ENCODE assay signal across 30 cellular contexts in the genomic region with DNA sequence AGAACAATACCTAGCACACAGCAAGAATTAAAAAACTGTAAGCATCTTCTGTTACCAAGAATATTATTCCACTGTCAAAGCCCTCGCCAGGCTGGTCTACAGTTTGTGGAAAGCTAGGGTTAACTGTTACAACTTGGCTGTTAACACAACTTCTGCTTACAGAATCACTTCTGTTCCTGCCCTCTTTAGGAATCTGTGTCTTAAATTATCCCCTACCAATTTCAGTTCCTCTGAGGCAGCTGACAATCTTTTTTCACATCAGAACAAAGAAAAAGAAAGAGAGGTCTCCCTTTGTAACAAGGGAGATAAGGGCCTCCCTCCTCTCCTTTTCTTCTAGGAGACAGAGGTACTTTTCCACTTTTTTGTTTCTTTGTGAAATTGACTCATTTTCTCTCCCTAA.
DNase-seq lines count a peak whose midpoint lies in the region; TF ChIP-seq lines count a peak whose summit lies in the region.
"Had no signal": no experiment of that assay in that cellular context is flagged by ENCODE, and none has a peak within 500 bp of the region (broad histone marks: within the 10 kb centered on the region; RNA-seq: fewer than 3 reads in every experiment).

No MANE protein-coding gene starts in this region.

- 60 to 100% methylated on average over 1 of the region's 1 CpG for WGBS in transverse colon (ENCODE audit: low coverage in 1 of 2), 2 donors

- H3K9ac ChIP-seq in OCI-LY3 (ENCODE audit: low read length): no peak overlapping the region
- H3K9ac ChIP-seq: parathyroid adenoma had no signal

- H3K4me2 ChIP-seq in OCI-LY3 (ENCODE audit: low read length): peak overlapping the region; percentile 46

- H3K27me3 Mint-ChIP-seq in activated T-helper 2 cell treated with anti-CD3 and anti-CD28 coated beads, Interferon-gamma antibody, Interleukin-2, Interleukin-4, amounts not matched to agents 10 μg/mL and 5 μg/mL and 100 μg/mL, durations not matched to agents 14 hours and 24 hours and 36 hours (ENCODE audit: low read depth): peaks cover 21% of the 10 kb centered on the region

- in situ Hi-C loops in transverse colon (cut with MboI; ENCODE audit: low pct_ligation_motif_present in 1 of 4, low pct_unique_long_range_greater_than_20kb in 1 of 4, low sequenced_read_pairs in 3 of 4): no loop called here

- no peak overlapping the region for H2AFZ ChIP-seq in OCI-LY3 (ENCODE audit: low read depth, low read length)
- H2AFZ ChIP-seq: parathyroid adenoma had no signal

- H3K9me3 ChIP-seq in OCI-LY3 (ENCODE audit: insufficient read depth, low read length) (no peaks in the 10 kb centered on the region), transverse colon (no peaks in the 10 kb centered on the region)
- H3K9me3 ChIP-seq: HAP-1, tibial artery had no signal

- peaks cover 42% of the 10 kb centered on the region for H3K27me3 ChIP-seq in OCI-LY3 (ENCODE audit: low read depth, low read length)
- no peaks in the 10 kb centered on the region for H3K27me3 ChIP-seq in transverse colon
- H3K27me3 ChIP-seq: foreskin keratinocyte, tibial artery had no signal

- DNase-seq in SIG-M5 treated with dmso at 0.1 percent for 504 hours (lab: John Stamatoyannopoulos, UW; ENCODE audit: unreplicated experiment) (peak; percentile 32), SIG-M5 (lab: John Stamatoyannopoulos, UW) (no peak), medulla oblongata (ENCODE audit: extremely low spot score) (peak; percentile 75), hepatic stellate cell (ENCODE audit: low spot score) (no peak), transverse colon (no peak)
- no peak for DNase-seq in activated T-helper 2 cell treated with anti-CD3 and anti-CD28 coated beads, Interferon-gamma antibody, Interleukin-2, Interleukin-4, amounts not matched to agents 10 μg/mL and 5 μg/mL and 100 μg/mL, durations not matched to agents 14 hours and 24 hours and 36 hours (ENCODE audit: low spot score)
- no peak for DNase-seq in stimulated activated CD4-positive, alpha-beta T cell treated with anti-CD3 and anti-CD28 coated beads, Interleukin-4, amount 100 ng/mL, for 4 hours
- DNase-seq: activated CD4-positive, alpha-beta T cell treated with anti-CD3 and anti-CD28 coated beads for 36 hours; activated CD8-positive, alpha-beta memory T cell treated with anti-CD3 and anti-CD28 coated beads for 24 hours; activated naive CD4-positive, alpha-beta T cell; activated T-cell treated with anti-CD3 and anti-CD28 coated beads, Interleukin-2, amount 50 U/mL, for 24 hours; AML-193; COR-L47; DMS79; effector memory CD8-positive, alpha-beta T cell; foreskin keratinocyte; GF-D8; Kasumi-1; NCI-H1105; NCI-H2029 treated with DMSO at 0.1 percent for 48 hours; NCI-H226; NCI-H748 treated with DMSO at 0.1 percent for 48 hours; stimulated activated naive CD8-positive, alpha-beta T cell treated with anti-CD3 and anti-CD28 coated beads, Interleukin-15, amount 100 ng/mL, for 72 hours; tibial artery had no signal

- H3K4me3 ChIP-seq in OCI-LY3 (ENCODE audit: low read length): no peak overlapping the region
- H3K4me3 ChIP-seq in transverse colon: no peak overlapping the region
- H3K4me3 ChIP-seq: HAP-1, tibial artery had no signal

- H3K27ac Mint-ChIP-seq in activated T-helper 2 cell treated with anti-CD3 and anti-CD28 coated beads, Interferon-gamma antibody, Interleukin-2, Interleukin-4, amounts not matched to agents 10 μg/mL and 5 μg/mL and 100 μg/mL, durations not matched to agents 14 hours and 24 hours and 36 hours: no peak overlapping the region
- H3K27ac Mint-ChIP-seq: activated CD4-positive, alpha-beta T cell treated with anti-CD3 and anti-CD28 coated beads for 36 hours; activated T-cell treated with anti-CD3 and anti-CD28 coated beads, Interleukin-2, amount 50 U/mL, for 24 hours; brain; effector memory CD8-positive, alpha-beta T cell; natural killer cell treated with Interleukin-12 subunit alpha and Interleukin-12 subunit beta and Interleukin-15 and Interleukin-18, amount 100 ng/mL, for 72 hours; stimulated activated naive CD8-positive, alpha-beta T cell treated with anti-CD3 and anti-CD28 coated beads, Interleukin-15, amount 100 ng/mL, for 72 hours; T-helper 1 cell treated with Interleukin-12 subunit alpha and Interleukin-12 subunit beta and Interleukin-4 antibody, amounts not matched to agents 30 μg/mL and 1 μg/mL, for 36 hours had no signal

- no peaks in the 10 kb centered on the region for H3K9me3 Mint-ChIP-seq in activated T-helper 2 cell treated with anti-CD3 and anti-CD28 coated beads, Interferon-gamma antibody, Interleukin-2, Interleukin-4, amounts not matched to agents 10 μg/mL and 5 μg/mL and 100 μg/mL, durations not matched to agents 14 hours and 24 hours and 36 hours
- H3K9me3 Mint-ChIP-seq: activated T-cell treated with anti-CD3 and anti-CD28 coated beads, Interleukin-2, amount 50 U/mL, for 24 hours; natural killer cell treated with Interleukin-12 subunit alpha and Interleukin-12 subunit beta and Interleukin-15 and Interleukin-18, amount 100 ng/mL, for 72 hours; stimulated activated naive CD8-positive, alpha-beta T cell treated with anti-CD3 and anti-CD28 coated beads, Interleukin-15, amount 100 ng/mL, for 72 hours; T-helper 1 cell treated with Interleukin-12 subunit alpha and Interleukin-12 subunit beta and Interleukin-4 antibody, amounts not matched to agents 30 μg/mL and 1 μg/mL, for 36 hours had no signal

- no peaks in the 10 kb centered on the region for H3K4me1 Mint-ChIP-seq in activated T-helper 2 cell treated with anti-CD3 and anti-CD28 coated beads, Interferon-gamma antibody, Interleukin-2, Interleukin-4, amounts not matched to agents 10 μg/mL and 5 μg/mL and 100 μg/mL, durations not matched to agents 14 hours and 24 hours and 36 hours (ENCODE audit: low read depth)
- H3K4me1 Mint-ChIP-seq: stimulated activated naive CD8-positive, alpha-beta T cell treated with anti-CD3 and anti-CD28 coated beads, Interleukin-15, amount 100 ng/mL, for 72 hours had no signal

- H4K20me1 ChIP-seq in OCI-LY3 (ENCODE audit: insufficient read depth, low read length): no peaks in the 10 kb centered on the region

- no peak overlapping the region for H3K4me3 Mint-ChIP-seq in activated T-helper 2 cell treated with anti-CD3 and anti-CD28 coated beads, Interferon-gamma antibody, Interleukin-2, Interleukin-4, amounts not matched to agents 10 μg/mL and 5 μg/mL and 100 μg/mL, durations not matched to agents 14 hours and 24 hours and 36 hours (ENCODE audit: low read depth)
- H3K4me3 Mint-ChIP-seq: activated CD4-positive, alpha-beta T cell treated with anti-CD3 and anti-CD28 coated beads for 36 hours; activated T-cell treated with anti-CD3 and anti-CD28 coated beads, Interleukin-2, amount 50 U/mL, for 24 hours; brain; effector memory CD8-positive, alpha-beta T cell; natural killer cell treated with Interleukin-12 subunit alpha and Interleukin-12 subunit beta and Interleukin-15 and Interleukin-18, amount 100 ng/mL, for 72 hours; stimulated activated naive CD8-positive, alpha-beta T cell treated with anti-CD3 and anti-CD28 coated beads, Interleukin-15, amount 100 ng/mL, for 72 hours; T-helper 1 cell treated with Interleukin-12 subunit alpha and Interleukin-12 subunit beta and Interleukin-4 antibody, amounts not matched to agents 30 μg/mL and 1 μg/mL, for 36 hours had no signal

- TF ChIP-seq CTCF in OCI-LY3 (IDR thresholded peaks at IDR 0.05; ENCODE audit: low read depth, low read length) (no peak), transverse colon (IDR thresholded peaks at IDR 0.05) (no peak)

- no peaks in the 10 kb centered on the region for H3K79me2 ChIP-seq in OCI-LY3 (ENCODE audit: low read length)
- H3K79me2 ChIP-seq: parathyroid adenoma had no signal

- TF ChIP-seq EP300 in transverse colon (IDR thresholded peaks at IDR 0.05; ENCODE audit: low read depth): no peak

- H3K27ac ChIP-seq in OCI-LY3 (ENCODE audit: low read length): no peak overlapping the region
- H3K27ac ChIP-seq in transverse colon: no peak overlapping the region
- H3K27ac ChIP-seq: foreskin keratinocyte, parathyroid adenoma, tibial artery had no signal

- H3K36me3 Mint-ChIP-seq in activated T-helper 2 cell treated with anti-CD3 and anti-CD28 coated beads, Interferon-gamma antibody, Interleukin-2, Interleukin-4, amounts not matched to agents 10 μg/mL and 5 μg/mL and 100 μg/mL, durations not matched to agents 14 hours and 24 hours and 36 hours (ENCODE audit: low read depth): no peaks in the 10 kb centered on the region
- H3K36me3 Mint-ChIP-seq: brain; natural killer cell treated with Interleukin-12 subunit alpha and Interleukin-12 subunit beta and Interleukin-15 and Interleukin-18, amount 100 ng/mL, for 72 hours had no signal

- H3K4me1 ChIP-seq in OCI-LY3 (ENCODE audit: low read length) (peaks cover 13% of the 10 kb centered on the region), transverse colon (peaks cover 0 to 10% (median 0%) of the 10 kb centered on the region in 4 donors)
- H3K4me1 ChIP-seq: foreskin keratinocyte, parathyroid adenoma had no signal

- H3K36me3 ChIP-seq in OCI-LY3 (replicated peaks; ENCODE audit: low read depth, low read length) (no peaks in the 10 kb centered on the region), transverse colon (no peaks in the 10 kb centered on the region)
- H3K36me3 ChIP-seq: HAP-1, tibial artery had no signal

- no peak for TF ChIP-seq POLR2A in transverse colon (IDR thresholded peaks at IDR 0.05)

- intact Hi-C loops in activated T-helper 2 cell treated with anti-CD3 and anti-CD28 coated beads, Interferon-gamma antibody, Interleukin-2, Interleukin-4, amounts not matched to agents 10 μg/mL and 5 μg/mL and 100 μg/mL, durations not matched to agents 14 hours and 24 hours and 36 hours (cut with micrococcal nuclease): no loop called here
- intact Hi-C loops in transverse colon (cut with DNase I; ENCODE audit: low total_unique reads): no loop called here

Comparison
In these comparisons a context has a peak if more than half of its experiments do, and no peak if none do; other contexts are left out.
1. DNase-seq: peak in SIG-M5 treated with dmso at 0.1 percent for 504 hours (single experiment) and medulla oblongata (single experiment); none in SIG-M5 (single experiment), hepatic stellate cell (single experiment), activated T-helper 2 cell treated with anti-CD3 and anti-CD28 coated beads, Interferon-gamma antibody, Interleukin-2, Interleukin-4, amounts not matched to agents 10 μg/mL and 5 μg/mL and 100 μg/mL, durations not matched to agents 14 hours and 24 hours and 36 hours (single experiment), transverse colon (single experiment) and stimulated activated CD4-positive, alpha-beta T cell treated with anti-CD3 and anti-CD28 coated beads, Interleukin-4, amount 100 ng/mL, for 4 hours (0 of 2).